ENCODE assay signal across 8 cellular contexts in genomic region chr6:131063028-131063763, GRCh38. TPM values are rescaled to one million over a fixed set of nuclear protein-coding genes. Genes with fewer than 3 reads are reported as not detected.
DNase-seq lines count a peak whose midpoint lies in the region; ATAC-seq, FAIRE-seq and TF ChIP-seq lines count a peak whose summit lies in the region.

TSS of gene EPB41L2 (minus strand) at chr6:131063245. CDS start at chr6:130956485, 106,760 bp downstream.

- no peaks in the 10 kb centered on the region for H4K20me1 ChIP-seq in PC-9 (ENCODE audit: insufficient read depth)

- peak within 1 kb of the TSS; percentile 61 for H3K4me3 ChIP-seq in PC-9
- peak within 1 kb of the TSS; percentile 91 to 98 (median 98) for H3K4me3 ChIP-seq in esophagus muscularis mucosa

- H3K27ac ChIP-seq in PC-9 (no peak within 1 kb of the TSS), esophagus muscularis mucosa (replicated peaks in 1 of 4) (peak within 1 kb of the TSS; percentile 81 to 92 (median 86))

- peak; percentile 25 for TF ChIP-seq POLR2A in esophagus muscularis mucosa (IDR thresholded peaks at IDR 0.05; ENCODE audit: low read depth)

- ATAC-seq in HG03442 (IDR thresholded peaks at IDR 0.05; ENCODE audit: unreplicated experiment), result peak; percentile 71

- CTCF ChIA-PET in PC-9 (lab: Charles Lee), result interaction anchor here (0.6 kb wide), 1 partner anchor 46 kb away, joined by 3 read pairs; no protein-coding TSS in a partner anchor

- H2AFZ ChIP-seq in PC-9, result peak within 1 kb of the TSS; percentile 95

- H3F3A ChIP-seq in PC-9 (ENCODE audit: insufficient read depth, low read depth), result peaks cover 18% of the 10 kb centered on the region; the same call in 1 of the 2 replicates

- WGBS in esophagus muscularis mucosa, result 0% methylated on average over 3 of the region's 61 CpGs

- POLR2A ChIA-PET in PC-9 (lab: Charles Lee; ENCODE audit: unreplicated experiment), result interaction anchor here (0.5 to 0.8 kb wide), 3 partner anchors 17 to 1646 kb away, joined by 4 to 15 read pairs (median 4); no protein-coding TSS in a partner anchor

- no TSS peak for BruUV-seq in PC-9 (replicated peaks; lab: Mats Ljungman, UMichigan)

- H3K4me1 ChIP-seq in PC-9 (replicated peaks; ENCODE audit: insufficient read depth), result peaks cover 11% of the 10 kb centered on the region
- peaks cover 7 to 33% (median 22%) of the 10 kb centered on the region in 4 donors for H3K4me1 ChIP-seq in esophagus muscularis mucosa

- peaks cover 17% of the 10 kb centered on the region; the same call in 1 of the 2 replicates for H3K79me2 ChIP-seq in PC-9 (ENCODE audit: low read depth)

- H3K27me3 ChIP-seq in PC-9 (ENCODE audit: insufficient read depth, low read depth) (no peaks in the 10 kb centered on the region), esophagus muscularis mucosa (no peaks in the 10 kb centered on the region)

- intact Hi-C loops in PC-9 (cut with micrococcal nuclease; ENCODE audit: unreplicated experiment), result loop anchor here (2.0 kb wide), 2 partner anchors 40 to 178 kb away; no protein-coding TSS in a partner anchor
- intact Hi-C loops in esophagus muscularis mucosa (cut with DNase I), result loop anchor here (5.0 to 10.0 kb wide), 4 partner anchors 61 to 176 kb away; partner anchors contain the start of gene AKAP7

- TF ChIP-seq CTCF in PC-9 (conservative IDR thresholded peaks at IDR 0.05) (no peak; the same call in 1 of the 2 replicates), esophagus muscularis mucosa (IDR thresholded peaks at IDR 0.05) (peak in 2 of 3 experiments; percentile 15 to 60)

- H3K9me3 ChIP-seq in PC-9 (ENCODE audit: insufficient read depth, low read depth) (no peaks in the 10 kb centered on the region), esophagus muscularis mucosa (no peaks in the 10 kb centered on the region)

- H3K36me3 ChIP-seq in PC-9 (ENCODE audit: low read depth) (no peaks in the 10 kb centered on the region), esophagus muscularis mucosa (no peaks in the 10 kb centered on the region)

- DNase-seq in C1 segment of cervical spinal cord (lab: John Stamatoyannopoulos, UW), result peak; percentile 6 to 93 (median 78)
- peak; percentile 81 for DNase-seq in GM19239 (ENCODE audit: insufficient read length, low spot score)
- DNase-seq in PC-9, result peak; percentile 77 to 93
- DNase-seq in activated T-cell treated with anti-CD3 and anti-CD28 coated beads, Interleukin-2, amount 50 U/mL, for 48 hours, result peak; percentile 84 to 89
- peak; percentile 96 for DNase-seq in esophagus muscularis mucosa (ENCODE audit: extremely low spot score)
- DNase-seq in myocyte (ENCODE audit: low read depth), result peak; percentile 92
- DNase-seq in stimulated activated CD8-positive, alpha-beta memory T cell treated with anti-CD3 and anti-CD28 coated beads, Interleukin-7, amount 100 ng/mL, for 48 hours (ENCODE audit: extremely low read depth in 1 of 2, low read depth in 1 of 2), result peak; percentile 66 to 69

- FAIRE-seq in GM19239 (lab: Jason Lieb, UNC), result peak; percentile 77

- TF ChIP-seq EP300 in esophagus muscularis mucosa (IDR thresholded peaks at IDR 0.05), result no peak

- no peaks in the 10 kb centered on the region for H3K9me2 ChIP-seq in PC-9 (ENCODE audit: insufficient read depth)

- H3K4me2 ChIP-seq in PC-9, result peak within 1 kb of the TSS; percentile 92

RNA-seq across cellular contexts. Expression of gene EPB41L2, which starts in this region (rescaled TPM):
- total RNA-seq in PC-9 (2021), result 59.1 and 67.4 TPM in 2 replicates
- 10 to 100 TPM; 60.1 to 87.2 (median 67.4) TPM for total RNA-seq in esophagus muscularis mucosa
- 23.8 and 24.1 TPM in 2 replicates for total RNA-seq in myocyte
- 37.8 TPM for polyA plus RNA-seq in myocyte (2012)
